7 cellular contexts compared by ENCODE assay signal in genomic region chr1:226938903-226939438, GRCh38. TPM values are rescaled to one million over a fixed set of nuclear protein-coding genes. Genes with fewer than 3 reads are reported as not detected.
A peak's percentile ranks its signal among the peaks of the same experiment; 100 is the strongest.
DNase-seq lines count a peak whose midpoint lies in the region; TF ChIP-seq lines count a peak whose summit lies in the region.

No MANE protein-coding gene starts in this region.

- peak; percentile 30 for DNase-seq in GM03348 (ENCODE audit: low spot score)
- peak; percentile 13 for DNase-seq in astrocyte of the cerebellum (ENCODE audit: low read depth)
- peak; percentile 38 for DNase-seq in kidney glomerular epithelial cell (lab: John Stamatoyannopoulos, UW)
- peak; percentile 72 for DNase-seq in superior temporal gyrus (ENCODE audit: extremely low spot score)
- no peak for DNase-seq in mesenteric fat pad (ENCODE audit: low spot score)
- no peak for DNase-seq in activated CD8-positive, alpha-beta memory T cell treated with anti-CD3 and anti-CD28 coated beads, Interleukin-2, amount 50 U/mL, for 48 hours

- H3K9me2 ChIP-seq in Loucy (replicated peaks; ENCODE audit: low read depth, low read length), result no peaks in the 10 kb centered on the region

- no peaks in the 10 kb centered on the region for H3K36me3 ChIP-seq in Loucy (ENCODE audit: insufficient read depth, low read length)

- H3K9ac ChIP-seq in Loucy (ENCODE audit: low read depth, low read length, poor library complexity, severe bottlenecking), result peak overlapping the region; percentile 92

- H3K4me2 ChIP-seq in Loucy (ENCODE audit: low read depth, low read length, poor library complexity, severe bottlenecking), result peak overlapping the region; percentile 89

- in situ Hi-C loops in astrocyte of the cerebellum (cut with HindIII; ENCODE audit: low sequenced_read_pairs), result no loop called here

- peak overlapping the region; percentile 82 for H3K4me3 ChIP-seq in Loucy (ENCODE audit: low read length, poor library complexity, severe bottlenecking)
- peak overlapping the region; percentile 71 for H3K4me3 ChIP-seq in astrocyte of the cerebellum (ENCODE audit: low read depth, low read length)

- H3K9me3 ChIP-seq in Loucy (ENCODE audit: insufficient read depth, low read depth, low read length), result peaks cover 19% of the 10 kb centered on the region; the same call in 1 of the 2 replicates

- peaks cover 38% of the 10 kb centered on the region for H3K79me2 ChIP-seq in Loucy (ENCODE audit: insufficient read depth, low read length)

- H3K27me3 ChIP-seq in Loucy (ENCODE audit: insufficient read depth, low read length, poor library complexity, severe bottlenecking), result no peaks in the 10 kb centered on the region

- no peak for TF ChIP-seq CTCF in Loucy (conservative IDR thresholded peaks at IDR 0.05; ENCODE audit: low read length)
- TF ChIP-seq CTCF in astrocyte of the cerebellum (IDR thresholded peaks at IDR 0.05; ENCODE audit: low read depth, low read length, missing control alignments), result no peak

- peak overlapping the region; percentile 80 for H2AFZ ChIP-seq in Loucy (ENCODE audit: low read length)

- H4K20me1 ChIP-seq in Loucy (ENCODE audit: insufficient read depth, low read length, poor library complexity, severe bottlenecking), result peaks cover 3% of the 10 kb centered on the region

- H3F3A ChIP-seq in Loucy (ENCODE audit: low read depth), result no peaks in the 10 kb centered on the region

- H3K4me1 ChIP-seq in Loucy (ENCODE audit: insufficient read depth, low read length, poor library complexity, severe bottlenecking), result peaks cover 47% of the 10 kb centered on the region

RNA-seq across cellular contexts. Expression of gene COQ8A, which starts 1.1 kb away (rescaled TPM):
- total RNA-seq in mesenteric fat pad, result 62.0 TPM

Comparison
In these comparisons a context has a peak if more than half of its experiments do, and no peak if none do; other contexts are left out.
1. DNase-seq: peak in GM03348 (single experiment), astrocyte of the cerebellum (single experiment), kidney glomerular epithelial cell (single experiment) and superior temporal gyrus (single experiment); none in mesenteric fat pad (single experiment) and activated CD8-positive, alpha-beta memory T cell treated with anti-CD3 and anti-CD28 coated beads, Interleukin-2, amount 50 U/mL, for 48 hours (single experiment).